39 cellular contexts compared by ENCODE assay signal in the genomic region with DNA sequence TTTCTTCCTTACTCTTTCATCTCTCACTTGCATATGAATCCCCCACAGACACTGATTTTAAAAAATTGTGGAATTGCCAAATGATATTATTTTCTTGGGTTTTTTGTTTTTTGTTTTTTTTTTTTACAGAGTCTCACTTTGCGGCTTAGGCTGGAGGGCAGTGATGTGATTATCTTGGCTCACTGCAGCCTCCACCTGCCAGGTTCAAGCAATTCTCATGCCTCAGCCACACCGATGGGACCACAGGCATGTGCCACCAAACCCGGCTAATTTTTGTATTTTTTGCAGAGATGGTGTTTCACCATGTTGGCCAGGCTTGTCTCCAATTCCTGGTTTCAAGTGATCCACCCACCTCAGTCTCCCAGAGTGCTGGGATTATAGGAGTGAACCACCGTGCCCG.
"Had no signal": no experiment of that assay in that cellular context is flagged by ENCODE, and none has a peak within 500 bp of the region (broad histone marks: within the 10 kb centered on the region; RNA-seq: fewer than 3 reads in every experiment).

No MANE protein-coding gene starts in this region.

- H3K36me3 ChIP-seq: adrenal gland, cardiac muscle cell had no signal

- H3K9me3 Mint-ChIP-seq: activated B cell treated with CpG ODN at 0.5 μM for 24 hours; activated CD4-positive, alpha-beta memory T cell treated with anti-CD3 and anti-CD28 coated beads for 36 hours; activated CD4-positive, alpha-beta T cell treated with anti-CD3 and anti-CD28 coated beads, Interleukin-2, amount 10 ng/mL, durations not matched to agents 24 days and 14 days; activated CD8-positive, alpha-beta T cell treated with anti-CD3 and anti-CD28 coated beads for 36 hours; activated naive CD4-positive, alpha-beta T cell treated with anti-CD3 and anti-CD28 coated beads for 36 hours; activated naive CD4-positive, alpha-beta T cell treated with anti-CD3 and anti-CD28 coated beads, Interleukin-2, amount 50 U/mL, for 72 hours; activated naive CD8-positive, alpha-beta T cell treated with anti-CD3 and anti-CD28 coated beads for 36 hours; activated T-cell treated with anti-CD3 and anti-CD28 coated beads, Interleukin-2, amount 50 U/mL, for 4 hours; activated T-cell treated with anti-CD3 and anti-CD28 coated beads, Interleukin-2, amount 50 U/mL, for 72 hours; activated T-helper 1 cell treated with anti-CD3 and anti-CD28 coated beads, Interleukin-12 subunit alpha, Interleukin-12 subunit beta, Interleukin-2, Interleukin-4 antibody, amounts not matched to agents 30 ng/mL and 10 ng/mL and 1 ng/mL, durations not matched to agents 14 hours and 24 hours and 36 hours; activated T-helper 17 cell treated with anti-CD3 and anti-CD28 coated beads, Interleukin-2, amount 50 U/mL, for 72 hours; central memory CD8-positive, alpha-beta T cell; T-helper 1 cell treated with Interleukin-12 subunit alpha and Interleukin-12 subunit beta and Interleukin-4 antibody, amounts not matched to agents 30 μg/mL and 1 μg/mL, for 36 hours; T-helper 2 cell treated with Interferon-gamma antibody and Interleukin-4, amounts not matched to agents 5 μg/mL and 100 μg/mL, for 36 hours had no signal

- FAIRE-seq: bronchial epithelial cell, TTC549 had no signal

- H3K27ac Mint-ChIP-seq: activated B cell treated with CpG ODN at 0.5 μM for 24 hours; activated CD4-positive, alpha-beta memory T cell treated with anti-CD3 and anti-CD28 coated beads for 36 hours; activated CD4-positive, alpha-beta T cell treated with anti-CD3 and anti-CD28 coated beads, Interleukin-2, amount 10 ng/mL, durations not matched to agents 24 days and 14 days; activated CD8-positive, alpha-beta T cell treated with anti-CD3 and anti-CD28 coated beads for 36 hours; activated naive CD4-positive, alpha-beta T cell treated with anti-CD3 and anti-CD28 coated beads for 36 hours; activated naive CD4-positive, alpha-beta T cell treated with anti-CD3 and anti-CD28 coated beads, Interleukin-2, amount 50 U/mL, for 72 hours; activated naive CD8-positive, alpha-beta T cell treated with anti-CD3 and anti-CD28 coated beads for 36 hours; activated T-cell treated with anti-CD3 and anti-CD28 coated beads, Interleukin-2, amount 50 U/mL, for 72 hours; activated T-helper 1 cell treated with anti-CD3 and anti-CD28 coated beads, Interleukin-12 subunit alpha, Interleukin-12 subunit beta, Interleukin-2, Interleukin-4 antibody, amounts not matched to agents 30 ng/mL and 10 ng/mL and 1 ng/mL, durations not matched to agents 14 hours and 24 hours and 36 hours; activated T-helper 17 cell treated with anti-CD3 and anti-CD28 coated beads, Interleukin-2, amount 50 U/mL, for 72 hours; brain; T-helper 1 cell treated with Interleukin-12 subunit alpha and Interleukin-12 subunit beta and Interleukin-4 antibody, amounts not matched to agents 30 μg/mL and 1 μg/mL, for 36 hours; T-helper 2 cell treated with Interferon-gamma antibody and Interleukin-4, amounts not matched to agents 5 μg/mL and 100 μg/mL, for 36 hours had no signal

- H3K27me3 ChIP-seq: adrenal gland, cardiac muscle cell had no signal

- H3K27me3 Mint-ChIP-seq: activated B cell treated with CpG ODN at 0.5 μM for 24 hours; activated CD4-positive, alpha-beta memory T cell treated with anti-CD3 and anti-CD28 coated beads for 36 hours; activated CD4-positive, alpha-beta T cell treated with anti-CD3 and anti-CD28 coated beads, Interleukin-2, amount 10 ng/mL, durations not matched to agents 24 days and 14 days; activated CD8-positive, alpha-beta T cell treated with anti-CD3 and anti-CD28 coated beads for 36 hours; activated T-helper 17 cell treated with anti-CD3 and anti-CD28 coated beads, Interleukin-2, amount 50 U/mL, for 72 hours; brain; central memory CD8-positive, alpha-beta T cell had no signal

- H3K4me3 Mint-ChIP-seq: activated B cell treated with CpG ODN at 0.5 μM for 24 hours; activated CD4-positive, alpha-beta memory T cell treated with anti-CD3 and anti-CD28 coated beads for 36 hours; activated CD4-positive, alpha-beta T cell treated with anti-CD3 and anti-CD28 coated beads, Interleukin-2, amount 10 ng/mL, durations not matched to agents 24 days and 14 days; activated CD8-positive, alpha-beta T cell treated with anti-CD3 and anti-CD28 coated beads for 36 hours; activated naive CD4-positive, alpha-beta T cell treated with anti-CD3 and anti-CD28 coated beads for 36 hours; activated naive CD8-positive, alpha-beta T cell treated with anti-CD3 and anti-CD28 coated beads for 36 hours; activated T-cell treated with anti-CD3 and anti-CD28 coated beads, Interleukin-2, amount 50 U/mL, for 4 hours; activated T-cell treated with anti-CD3 and anti-CD28 coated beads, Interleukin-2, amount 50 U/mL, for 72 hours; activated T-helper 1 cell treated with anti-CD3 and anti-CD28 coated beads, Interleukin-12 subunit alpha, Interleukin-12 subunit beta, Interleukin-2, Interleukin-4 antibody, amounts not matched to agents 30 ng/mL and 10 ng/mL and 1 ng/mL, durations not matched to agents 14 hours and 24 hours and 36 hours; activated T-helper 17 cell treated with anti-CD3 and anti-CD28 coated beads, Interleukin-2, amount 50 U/mL, for 72 hours; brain; central memory CD8-positive, alpha-beta T cell; T-helper 1 cell treated with Interleukin-12 subunit alpha and Interleukin-12 subunit beta and Interleukin-4 antibody, amounts not matched to agents 30 μg/mL and 1 μg/mL, for 36 hours; T-helper 2 cell treated with Interferon-gamma antibody and Interleukin-4, amounts not matched to agents 5 μg/mL and 100 μg/mL, for 36 hours had no signal

- H3K4me3 ChIP-seq: adrenal gland, cardiac muscle cell had no signal

- ATAC-seq: activated CD8-positive, alpha-beta T cell treated with anti-CD3 and anti-CD28 coated beads for 36 hours; activated naive CD4-positive, alpha-beta T cell treated with anti-CD3 and anti-CD28 coated beads, Interleukin-2, amount 50 U/mL, for 72 hours; activated T-cell treated with anti-CD3 and anti-CD28 coated beads, Interleukin-2, amount 50 U/mL, for 4 hours; activated T-cell treated with anti-CD3 and anti-CD28 coated beads, Interleukin-2, amount 50 U/mL, for 72 hours; activated T-helper 17 cell treated with anti-CD3 and anti-CD28 coated beads, Interleukin-2, amount 50 U/mL, for 72 hours had no signal

- H3K36me3 Mint-ChIP-seq: activated CD4-positive, alpha-beta memory T cell treated with anti-CD3 and anti-CD28 coated beads for 36 hours; activated naive CD4-positive, alpha-beta T cell treated with anti-CD3 and anti-CD28 coated beads, Interleukin-2, amount 50 U/mL, for 72 hours had no signal

- H3K4me1 Mint-ChIP-seq: activated B cell treated with CpG ODN at 0.5 μM for 24 hours; activated naive CD8-positive, alpha-beta T cell treated with anti-CD3 and anti-CD28 coated beads for 36 hours; activated T-helper 17 cell treated with anti-CD3 and anti-CD28 coated beads, Interleukin-2, amount 50 U/mL, for 72 hours; brain; central memory CD8-positive, alpha-beta T cell had no signal

- DNase-seq: activated B cell treated with CpG ODN at 0.5 μM for 24 hours; activated CD4-positive, alpha-beta memory T cell treated with anti-CD3 and anti-CD28 coated beads for 36 hours; activated CD4-positive, alpha-beta T cell treated with anti-CD3 and anti-CD28 coated beads for 4 hours; activated CD4-positive, alpha-beta T cell treated with anti-CD3 and anti-CD28 coated beads, Interleukin-2, amount 10 ng/mL, durations not matched to agents 24 days and 14 days; activated CD4-positive, alpha-beta T cell treated with anti-CD3 and anti-CD28 coated beads, Interleukin-2, amount 50 U/mL, for 1 hour; activated CD4-positive, alpha-beta T cell treated with anti-CD3 and anti-CD28 coated beads, Interleukin-2, amount 50 U/mL, for 4 hours; activated CD4-positive, CD25-positive, alpha-beta regulatory T cell treated with anti-CD3 and anti-CD28 coated beads, Interleukin-2, amount 50 U/mL, for 72 hours; activated CD8-positive, alpha-beta memory T cell treated with anti-CD3 and anti-CD28 coated beads, Interleukin-2, amount 50 U/mL, for 4 hours; activated CD8-positive, alpha-beta T cell treated with anti-CD3 and anti-CD28 coated beads for 36 hours; activated effector memory CD4-positive, alpha-beta T cell treated with anti-CD3 and anti-CD28 coated beads, Interleukin-2, amount 50 U/mL, for 16 hours; activated gamma-delta T cell treated with Interleukin-2 at 50 U/mL for 16 hours; activated naive CD4-positive, alpha-beta T cell; activated naive CD4-positive, alpha-beta T cell treated with anti-CD3 and anti-CD28 coated beads for 36 hours; activated naive CD4-positive, alpha-beta T cell treated with anti-CD3 and anti-CD28 coated beads, Interleukin-2, amount 50 U/mL, for 16 hours; activated naive CD8-positive, alpha-beta T cell treated with anti-CD3 and anti-CD28 coated beads for 36 hours; activated T-cell treated with anti-CD3 and anti-CD28 coated beads for 4 hours; activated T-cell treated with anti-CD3 and anti-CD28 coated beads, Interleukin-2, amount 50 U/mL, for 1 hour; activated T-cell treated with anti-CD3 and anti-CD28 coated beads, Interleukin-2, amount 50 U/mL, for 4 hours; activated T-cell treated with anti-CD3 and anti-CD28 coated beads, Interleukin-2, amount 50 U/mL, for 72 hours; adrenal gland; amniotic stem cell; aorta; caudate nucleus; cerebellar nuclear complex; SW 1271; T-helper 1 cell; T-helper 2 cell; T-helper 9 cell had no signal

- H3K4me1 ChIP-seq: adrenal gland had no signal

- H3K9me3 ChIP-seq: adrenal gland had no signal

- H3K27ac ChIP-seq: adrenal gland, cardiac muscle cell, VCaP had no signal
